Comparison of ENCODE assay signal across 5 cellular contexts in the genomic region with DNA sequence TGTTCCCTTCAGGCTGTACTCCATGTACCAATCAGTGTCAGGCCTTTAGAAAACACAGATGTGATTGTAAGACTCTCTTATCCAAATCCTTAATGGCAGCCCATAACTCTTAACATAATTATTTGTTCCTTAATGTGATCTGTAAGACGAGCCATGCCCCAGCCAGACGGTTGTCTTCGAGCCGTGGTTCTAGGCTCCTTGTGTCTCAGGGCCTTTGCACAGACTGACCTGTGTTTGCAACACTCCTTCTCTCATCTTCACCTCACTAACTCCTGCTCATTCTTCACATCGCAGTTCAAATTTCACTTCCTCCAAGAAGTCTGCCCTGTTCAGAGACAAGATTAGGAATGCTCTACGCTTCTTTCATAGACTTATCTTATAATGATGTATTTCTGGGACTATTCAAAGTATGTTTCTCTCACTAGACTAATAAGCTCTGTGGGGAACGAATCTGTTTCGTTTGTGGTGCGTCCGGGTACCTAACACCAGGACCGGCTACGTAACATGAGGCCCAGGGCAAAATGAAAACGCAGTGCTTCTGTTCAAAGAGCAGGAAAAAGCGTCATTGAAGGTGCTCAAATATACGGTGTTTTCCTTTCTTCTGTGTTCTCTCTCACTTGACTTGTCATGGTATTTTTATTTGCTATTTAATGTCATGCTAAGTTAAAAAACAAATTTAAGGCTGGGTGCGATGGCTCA. TPM values are rescaled to one million over a fixed set of nuclear protein-coding genes. Genes with fewer than 3 reads are reported as not detected.
DNase-seq lines count a peak whose midpoint lies in the region; ATAC-seq and TF ChIP-seq lines count a peak whose summit lies in the region.
"Not testable (repeated sequence)": the region's sequence is repeated elsewhere in the genome, so short reads cannot be mapped to it uniquely, and the experiment has no call there.

No MANE protein-coding gene starts in this region.

- TSS peak; percentile 10 for BruUV-seq in PC-3 (replicated peaks; lab: Mats Ljungman, UMichigan)

- not testable (repeated sequence) for H3K9ac ChIP-seq in PC-3 (ENCODE audit: low read length); trophoblast cell (ENCODE audit: low read length)

- not testable (repeated sequence) for H3K23ac ChIP-seq in trophoblast cell (ENCODE audit: low read length)

- H2BK120ac ChIP-seq in trophoblast cell (ENCODE audit: insufficient read depth, low read length, poor library complexity), result not testable (repeated sequence)

- not testable (repeated sequence) for H4K20me1 ChIP-seq in PC-3 (ENCODE audit: low read length)

- H3K4me3 ChIP-seq in PC-3 (ENCODE audit: low read length); trophoblast cell (ENCODE audit: low read depth, low read length): not testable (repeated sequence)

- POLR2A ChIA-PET in PC-3 (lab: Charles Lee; ENCODE audit: unreplicated experiment), result not testable (repeated sequence)

- H3K4me1 ChIP-seq in PC-3 (ENCODE audit: insufficient read depth, low read length); trophoblast cell (ENCODE audit: control insufficient read depth in 1 of 2, insufficient read depth in 2 of 2, low read length in 2 of 2): not testable (repeated sequence)

- H3K79me2 ChIP-seq in PC-3 (ENCODE audit: low read length); trophoblast cell (ENCODE audit: control insufficient read depth, insufficient read depth, low read length, poor library complexity): not testable (repeated sequence)

- H2AFZ ChIP-seq in PC-3 (ENCODE audit: low read length); trophoblast cell (ENCODE audit: insufficient read depth, low read length, poor library complexity): not testable (repeated sequence)

- not testable (repeated sequence) for H3K36me3 Mint-ChIP-seq in activated CD4-positive, alpha-beta T cell treated with anti-CD3 and anti-CD28 coated beads, Interleukin-2, amount 10 ng/mL, durations not matched to agents 24 days and 14 days (ENCODE audit: low read depth)

- not testable (repeated sequence) for H3K27ac Mint-ChIP-seq in activated CD4-positive, alpha-beta T cell treated with anti-CD3 and anti-CD28 coated beads, Interleukin-2, amount 10 ng/mL, durations not matched to agents 24 days and 14 days

- H2BK5ac ChIP-seq in trophoblast cell (ENCODE audit: low read depth, low read length, poor library complexity), result not testable (repeated sequence)

- not testable (repeated sequence) for H4K91ac ChIP-seq in trophoblast cell (ENCODE audit: low read depth, low read length)

- H3K9me2 ChIP-seq in PC-3 (replicated peaks; ENCODE audit: low read length), result not testable (repeated sequence)

- H3K9me3 ChIP-seq in PC-3 (ENCODE audit: low read length); trophoblast cell (ENCODE audit: insufficient read depth, low read depth, low read length): not testable (repeated sequence)

- H4K8ac ChIP-seq in trophoblast cell (ENCODE audit: low read depth, low read length), result not testable (repeated sequence)

- H3K79me1 ChIP-seq in trophoblast cell (ENCODE audit: low read length), result not testable (repeated sequence)

- H3K14ac ChIP-seq in trophoblast cell (ENCODE audit: low read length), result not testable (repeated sequence)

- not testable (repeated sequence) for H3K9me3 Mint-ChIP-seq in activated CD4-positive, alpha-beta T cell treated with anti-CD3 and anti-CD28 coated beads, Interleukin-2, amount 10 ng/mL, durations not matched to agents 24 days and 14 days

- H3K27ac ChIP-seq in PC-3 (ENCODE audit: low read length); trophoblast cell (ENCODE audit: low read depth, low read length): not testable (repeated sequence)

- not testable (repeated sequence) for H3K18ac ChIP-seq in trophoblast cell (ENCODE audit: low read length)

- WGBS in trophoblast cell (ENCODE audit: extremely low coverage, insufficient coverage, insufficient read length), result no CpG with 5 or more reads among the region's 16 CpGs

- H3K27me3 ChIP-seq in PC-3 (ENCODE audit: low read length); trophoblast cell (ENCODE audit: insufficient read depth, low read length): not testable (repeated sequence)

- H4K12ac ChIP-seq in trophoblast cell (ENCODE audit: low read depth, low read length), result not testable (repeated sequence)

- not testable (repeated sequence) for H3K4me2 ChIP-seq in PC-3 (ENCODE audit: low read length); trophoblast cell (ENCODE audit: low read length)

- intact Hi-C loops in PC-3 (cut with micrococcal nuclease); activated CD4-positive, alpha-beta T cell treated with anti-CD3 and anti-CD28 coated beads, Interleukin-2, amount 10 ng/mL, durations not matched to agents 24 days and 14 days (cut with micrococcal nuclease): not testable (repeated sequence)

- ATAC-seq in PC-3, result not testable (repeated sequence)

- H3K27me3 Mint-ChIP-seq in activated CD4-positive, alpha-beta T cell treated with anti-CD3 and anti-CD28 coated beads, Interleukin-2, amount 10 ng/mL, durations not matched to agents 24 days and 14 days, result peaks cover 19% of the 10 kb centered on the region

- H3K4me3 Mint-ChIP-seq in activated CD4-positive, alpha-beta T cell treated with anti-CD3 and anti-CD28 coated beads, Interleukin-2, amount 10 ng/mL, durations not matched to agents 24 days and 14 days, result not testable (repeated sequence)

- H3F3A ChIP-seq in PC-3 (ENCODE audit: low read length, unreplicated experiment), result not testable (repeated sequence)

- H2AK5ac ChIP-seq in trophoblast cell (ENCODE audit: low read length), result not testable (repeated sequence)

- not testable (repeated sequence) for H2BK12ac ChIP-seq in trophoblast cell (ENCODE audit: low read length)

- H3K36me3 ChIP-seq in PC-3 (ENCODE audit: low read depth, low read length); trophoblast cell (ENCODE audit: control insufficient read depth in 1 of 2, insufficient read depth in 2 of 2, low read length in 2 of 2): not testable (repeated sequence)

- H3K4ac ChIP-seq in trophoblast cell (ENCODE audit: low read depth, low read length), result not testable (repeated sequence)

- not testable (repeated sequence) for H3K4me1 Mint-ChIP-seq in activated CD4-positive, alpha-beta T cell treated with anti-CD3 and anti-CD28 coated beads, Interleukin-2, amount 10 ng/mL, durations not matched to agents 24 days and 14 days

- peak; percentile 3 for DNase-seq in D341Med (ENCODE audit: low spot score)
- not testable (repeated sequence) for DNase-seq in PC-3
- DNase-seq in activated CD4-positive, alpha-beta T cell treated with anti-CD3 and anti-CD28 coated beads, Interleukin-2, amount 10 ng/mL, durations not matched to agents 24 days and 14 days, result peak; percentile 47
- peak; percentile 25 for DNase-seq in islet precursor cell
- DNase-seq in trophoblast cell, result peak; percentile 80 to 91

- not testable (repeated sequence) for TF ChIP-seq CTCF in PC-3 (conservative IDR thresholded peaks at IDR 0.05; ENCODE audit: low read depth, low read length)

- CTCF ChIA-PET in PC-3 (lab: Charles Lee), result not testable (repeated sequence)

RNA-seq across cellular contexts. Expression of a gene that starts 16.1 kb away (rescaled TPM):
- total RNA-seq in PC-3 (2014; rRNA removed), result 21.7 and 22.9 TPM in 2 replicates
- 17.9 and 18.2 TPM in 2 replicates for total RNA-seq in activated CD4-positive, alpha-beta T cell treated with anti-CD3 and anti-CD28 coated beads, Interleukin-2, amount 10 ng/mL, durations not matched to agents 24 days and 14 days
- 6.5 and 6.7 TPM in 2 replicates for polyA plus RNA-seq in trophoblast cell (2013)
